ENCODE assay signal across 8 cellular contexts in genomic region chr22:19478086-19478392, GRCh38. TPM values are rescaled to one million over a fixed set of nuclear protein-coding genes. Genes with fewer than 3 reads are reported as not detected.
DNase-seq lines count a peak whose midpoint lies in the region; ATAC-seq, FAIRE-seq and TF ChIP-seq lines count a peak whose summit lies in the region.

No MANE protein-coding gene starts in this region.

- no peak for ATAC-seq in CD4-positive, alpha-beta T cell (ENCODE audit: poor library complexity)

- no peaks in the 10 kb centered on the region for H3K9me2 ChIP-seq in OCI-LY1 (ENCODE audit: low read depth, low read length)

- POLR2A ChIA-PET in CD4-positive, alpha-beta T cell (lab: Charles Lee), result interaction anchor here (0.9 to 3.8 kb wide), 10 partner anchors 10 to 333 kb away, joined by 3 to 54 read pairs (median 9); partner anchors contain the start of genes C22orf39, ESS2, HIRA and MRPL40

- peak overlapping the region; percentile 80 for H3K4me3 Mint-ChIP-seq in CD4-positive, alpha-beta T cell
- peak overlapping the region; percentile 93 for H3K4me3 Mint-ChIP-seq in endodermal cell

- DNase-seq in CD4-positive, alpha-beta T cell, result no peak
- no peak for DNase-seq in endodermal cell
- DNase-seq in CD1c-positive myeloid dendritic cell (ENCODE audit: extremely low spot score), result no peak
- DNase-seq in HTR-8/SVneo (ENCODE audit: insufficient read length, low spot score), result no peak
- no peak for DNase-seq in NCI-H510A treated with DMSO at 0.1 percent for 48 hours (lab: John Stamatoyannopoulos, UW)
- DNase-seq in GM20000 (ENCODE audit: low spot score), result no peak

- H4K20me1 ChIP-seq in OCI-LY1 (ENCODE audit: insufficient read depth, low read length), result no peaks in the 10 kb centered on the region

- peak overlapping the region; percentile 90 for H3K4me3 ChIP-seq in OCI-LY1 (ENCODE audit: low read depth, low read length, poor library complexity, severe bottlenecking)
- H3K4me3 ChIP-seq in endodermal cell (ENCODE audit: low read length), result peak overlapping the region; percentile 93
- peak overlapping the region; percentile 76 to 85 for H3K4me3 ChIP-seq in neutrophil (ENCODE audit: low read depth in 1 of 2, low read length in 1 of 2)

- TF ChIP-seq CTCF in CD4-positive, alpha-beta T cell (IDR thresholded peaks at IDR 0.05), result no peak
- TF ChIP-seq CTCF in OCI-LY1 (IDR thresholded peaks at IDR 0.05; ENCODE audit: low read length) (no peak), endodermal cell (conservative IDR thresholded peaks at IDR 0.05) (no peak), neutrophil (IDR thresholded peaks at IDR 0.05) (no peak), GM20000 (IDR thresholded peaks at IDR 0.05; ENCODE audit: extremely low read depth, missing control alignments) (no peak)

- intact Hi-C loops in CD4-positive, alpha-beta T cell (cut with DNase I, micrococcal nuclease), result loop anchor here in 1 of 2 experiments (5.0 to 10.0 kb wide), 5 partner anchors 46 to 333 kb away; partner anchors contain the start of genes ESS2, HIRA, MRPL40 and SLC25A1

- peak overlapping the region; percentile 95 for H3K27ac ChIP-seq in CD4-positive, alpha-beta T cell (ENCODE audit: low read depth, low read length)
- H3K27ac ChIP-seq in OCI-LY1 (ENCODE audit: low read depth, low read length, poor library complexity, severe bottlenecking) (peak overlapping the region; percentile 23), endodermal cell (ENCODE audit: low read depth, low read length) (no peak overlapping the region), neutrophil (peak overlapping the region; percentile 99)

- 16 to 28% methylated on average over 3 to 5 of the region's 5 CpGs for WGBS in endodermal cell (ENCODE audit: insufficient coverage in 1 of 2, insufficient read length in 1 of 2), 2 experiments

- peaks cover 22% of the 10 kb centered on the region for H3K4me1 ChIP-seq in OCI-LY1 (ENCODE audit: insufficient read depth, low read length, severe bottlenecking)
- no peaks in the 10 kb centered on the region for H3K4me1 ChIP-seq in endodermal cell (ENCODE audit: control insufficient read depth, insufficient read depth, low read length)
- peaks cover 25 to 27% of the 10 kb centered on the region in 2 experiments for H3K4me1 ChIP-seq in neutrophil (ENCODE audit: control insufficient read depth in 1 of 2, insufficient read depth in 1 of 2, low read depth in 1 of 2, low read length in 1 of 2)

- peak overlapping the region; percentile 99 for H3K4me2 ChIP-seq in OCI-LY1 (ENCODE audit: low read length)

- CTCF ChIA-PET in CD4-positive, alpha-beta T cell (lab: Charles Lee), result interaction anchor here (0.8 to 2.9 kb wide), 6 partner anchors 30 to 333 kb away, joined by 3 to 13 read pairs (median 4); partner anchors contain the start of genes C22orf39, ESS2 and SLC25A1

- FAIRE-seq in HTR-8/SVneo (lab: Jason Lieb, UNC), result no peak

- no peaks in the 10 kb centered on the region for H3K9me3 Mint-ChIP-seq in CD4-positive, alpha-beta T cell
- H3K9me3 Mint-ChIP-seq in endodermal cell, result no peaks in the 10 kb centered on the region

- H3K9ac ChIP-seq in OCI-LY1 (ENCODE audit: low read length), result peak overlapping the region; percentile 83
- H3K9ac ChIP-seq in endodermal cell (ENCODE audit: extremely low read depth, low read length, poor library complexity, severe bottlenecking), result peak overlapping the region; percentile 99

- H3K27me3 ChIP-seq in CD4-positive, alpha-beta T cell (ENCODE audit: control insufficient read depth, insufficient read depth, low read length), result no peaks in the 10 kb centered on the region
- no peaks in the 10 kb centered on the region for H3K27me3 ChIP-seq in OCI-LY1 (ENCODE audit: insufficient read depth, low read length)
- no peaks in the 10 kb centered on the region for H3K27me3 ChIP-seq in endodermal cell (ENCODE audit: control insufficient read depth, insufficient read depth, low read length, poor library complexity, severe bottlenecking)
- H3K27me3 ChIP-seq in neutrophil, result no peaks in the 10 kb centered on the region

- no peaks in the 10 kb centered on the region for H3F3A ChIP-seq in OCI-LY1 (ENCODE audit: insufficient read depth, low read length)

- H3K79me2 ChIP-seq in OCI-LY1 (ENCODE audit: insufficient read depth, low read length), result peaks cover 39% of the 10 kb centered on the region

- H3K4me1 Mint-ChIP-seq in CD4-positive, alpha-beta T cell (ENCODE audit: low read depth), result peaks cover 31% of the 10 kb centered on the region
- peaks cover 15% of the 10 kb centered on the region for H3K4me1 Mint-ChIP-seq in endodermal cell

- H3K27me3 Mint-ChIP-seq in CD4-positive, alpha-beta T cell, result no peaks in the 10 kb centered on the region
- no peaks in the 10 kb centered on the region for H3K27me3 Mint-ChIP-seq in endodermal cell (ENCODE audit: insufficient read depth)

- H3K27ac Mint-ChIP-seq in CD4-positive, alpha-beta T cell, result peak overlapping the region; percentile 100
- peak overlapping the region; percentile 100 for H3K27ac Mint-ChIP-seq in endodermal cell

- H3K36me3 Mint-ChIP-seq in CD4-positive, alpha-beta T cell (ENCODE audit: low read depth), result peaks cover 36% of the 10 kb centered on the region
- peaks cover 19% of the 10 kb centered on the region for H3K36me3 Mint-ChIP-seq in endodermal cell (ENCODE audit: low read depth)

- peaks cover 35% of the 10 kb centered on the region for H3K36me3 ChIP-seq in OCI-LY1 (ENCODE audit: insufficient read depth, low read length)
- peaks cover 29% of the 10 kb centered on the region for H3K36me3 ChIP-seq in endodermal cell (ENCODE audit: control insufficient read depth, insufficient read depth, low read length)
- peaks cover 33% of the 10 kb centered on the region for H3K36me3 ChIP-seq in neutrophil

- no peak overlapping the region for H2AFZ ChIP-seq in OCI-LY1 (ENCODE audit: low read length)

- no peaks in the 10 kb centered on the region for H3K9me3 ChIP-seq in CD4-positive, alpha-beta T cell (ENCODE audit: control insufficient read depth, low read length)
- H3K9me3 ChIP-seq in OCI-LY1 (ENCODE audit: low read length), result no peaks in the 10 kb centered on the region
- H3K9me3 ChIP-seq in endodermal cell (ENCODE audit: control insufficient read depth, low read length), result no peaks in the 10 kb centered on the region
- H3K9me3 ChIP-seq in neutrophil, result no peaks in the 10 kb centered on the region

RNA-seq across cellular contexts. Expression of gene UFD1, which starts 1.0 kb away (rescaled TPM):
- total RNA-seq in CD4-positive, alpha-beta T cell, result 10 to 100 TPM; 68.5 to 77.4 TPM
- 10 to 100 TPM; 67.7 to 69.2 TPM for total RNA-seq in endodermal cell
- polyA plus RNA-seq in endodermal cell (2013, experiment 1 of 2), result 50.1 TPM
- 54.0 TPM for polyA plus RNA-seq in endodermal cell (2013, experiment 2 of 2)

RNA-seq across cellular contexts. Expression of gene CDC45, which starts 1.7 kb away (rescaled TPM):
- total RNA-seq in CD4-positive, alpha-beta T cell, result under 1 TPM; 0.75 to 0.82 TPM
- total RNA-seq in endodermal cell, result 10 to 100 TPM; 30.3 to 31.2 TPM
- polyA plus RNA-seq in endodermal cell (2013, experiment 1 of 2), result 32.6 TPM
- polyA plus RNA-seq in endodermal cell (2013, experiment 2 of 2), result 26.2 TPM

RNA-seq across cellular contexts. Expression of gene C22orf39, which starts 30.5 kb away (rescaled TPM):
- 10 to 100 TPM; 30.2 to 32.6 TPM for total RNA-seq in CD4-positive, alpha-beta T cell
- total RNA-seq in endodermal cell, result 10 to 100 TPM; 27.4 to 31.5 TPM
- 54.2 TPM for polyA plus RNA-seq in endodermal cell (2013, experiment 1 of 2)
- 51.1 TPM for polyA plus RNA-seq in endodermal cell (2013, experiment 2 of 2)

RNA-seq across cellular contexts. Expression of gene MRPL40, which starts 45.7 kb away (rescaled TPM):
- total RNA-seq in CD4-positive, alpha-beta T cell, result 10 to 100 TPM; 10.7 to 11.3 TPM
- total RNA-seq in endodermal cell, result 10 to 100 TPM; 20.3 to 26.5 TPM
- 26.6 TPM for polyA plus RNA-seq in endodermal cell (2013, experiment 1 of 2)
- 24.3 TPM for polyA plus RNA-seq in endodermal cell (2013, experiment 2 of 2)

RNA-seq across cellular contexts. Expression of gene CLDN5, which starts 46.2 kb away (rescaled TPM):
- not detected for total RNA-seq in CD4-positive, alpha-beta T cell
- under 1 TPM; 0.20 to 0.66 TPM for total RNA-seq in endodermal cell
- 21.6 TPM for polyA plus RNA-seq in endodermal cell (2013, experiment 1 of 2)
- 20.6 TPM for polyA plus RNA-seq in endodermal cell (2013, experiment 2 of 2)

Comparison
In these comparisons a context has a peak if more than half of its experiments do, and no peak if none do; other contexts are left out.
1. RNA of gene CDC45, which starts 1.7 kb away (total RNA-seq): 30.3 to 31.2 TPM in endodermal cell; 0.75 to 0.82 TPM in CD4-positive, alpha-beta T cell; every median in the first group is over 10 times any median in the second.
2. Peak in every context shown above with its lines, with median percentiles within 50 percentile points of each other: H3K4me3 ChIP-seq.